ENCODE assay signal across 24 cellular contexts in the genomic region with DNA sequence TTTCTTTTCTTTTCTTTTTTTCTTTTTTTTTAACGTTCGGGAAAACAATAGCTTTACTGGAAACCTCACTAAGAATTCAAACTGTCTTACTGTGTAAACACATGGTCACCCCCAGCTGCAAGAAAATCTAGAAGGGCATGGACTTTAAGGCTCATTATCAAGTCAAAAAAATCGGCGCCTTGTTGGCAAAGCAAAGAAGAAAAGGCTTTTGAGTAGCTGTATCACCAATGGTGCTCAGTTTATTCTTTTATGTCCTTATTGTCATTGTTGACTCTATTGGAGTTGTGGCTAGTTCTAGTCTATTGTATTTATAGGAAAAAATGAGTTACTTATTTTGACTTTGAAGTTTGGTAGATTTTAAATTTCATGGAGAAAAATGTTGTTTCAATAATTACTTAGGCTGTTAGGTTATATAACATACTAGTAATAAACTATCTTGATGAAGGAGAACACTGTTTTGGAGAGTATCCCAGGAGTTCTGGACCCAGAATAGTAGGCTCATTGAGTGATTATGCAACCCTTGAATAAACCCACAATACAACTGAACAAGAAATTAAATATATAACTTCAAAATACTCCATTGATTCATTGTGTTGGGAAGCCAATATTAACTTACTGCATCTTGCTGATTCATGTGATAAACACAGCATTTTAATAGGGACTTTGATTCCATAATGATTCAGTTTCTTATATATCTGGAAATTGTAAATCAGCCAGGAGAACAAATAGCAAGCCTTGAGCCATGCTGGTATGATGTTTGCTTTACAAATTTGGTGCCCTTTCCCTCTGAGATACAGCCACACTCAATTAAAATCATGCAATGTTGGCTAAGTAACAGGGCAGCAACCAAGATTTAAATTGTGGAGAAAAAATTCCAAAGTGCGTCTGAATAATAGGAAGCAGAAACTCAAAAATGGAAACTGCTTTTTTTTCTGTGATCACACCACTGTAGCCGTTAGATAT. TPM values are rescaled to one million over a fixed set of nuclear protein-coding genes. Genes with fewer than 3 reads are reported as not detected.
A peak's percentile ranks its signal among the peaks of the same experiment; 100 is the strongest.
DNase-seq lines count a peak whose midpoint lies in the region; ATAC-seq, FAIRE-seq and TF ChIP-seq lines count a peak whose summit lies in the region.
"Had no signal": no experiment of that assay in that cellular context is flagged by ENCODE, and none has a peak within 500 bp of the region (broad histone marks: within the 10 kb centered on the region; RNA-seq: fewer than 3 reads in every experiment).

No MANE protein-coding gene starts in this region.

- H3K4me3 ChIP-seq in left ventricle myocardium inferior, result no peak overlapping the region
- no peak overlapping the region for H3K4me3 ChIP-seq in left lung
- no peak overlapping the region for H3K4me3 ChIP-seq in kidney (ENCODE audit: low read length in 2 of 2)
- H3K4me3 ChIP-seq: gastrocnemius medialis, uterus had no signal

- H3K27me3 ChIP-seq in left ventricle myocardium inferior (ENCODE audit: low read depth) (no peaks in the 10 kb centered on the region), left lung (no peaks in the 10 kb centered on the region)
- H3K27me3 ChIP-seq: gastrocnemius medialis, uterus had no signal

- H3K9ac ChIP-seq in kidney (ENCODE audit: low read length in 2 of 2), result no peak overlapping the region

- H3K4me1 ChIP-seq in left ventricle myocardium inferior (peaks cover 13% of the 10 kb centered on the region), left lung (peaks cover 3 to 6% of the 10 kb centered on the region in 2 donors), kidney (ENCODE audit: control insufficient read depth in 1 of 2, insufficient read depth in 1 of 2, low read depth in 1 of 2, low read length in 2 of 2) (no peaks in the 10 kb centered on the region)
- H3K4me1 ChIP-seq: uterus had no signal

- H3K27ac ChIP-seq in left ventricle myocardium inferior (replicated peaks), result peak overlapping the region; percentile 74
- no peak overlapping the region for H3K27ac ChIP-seq in left lung
- peak overlapping the region; percentile 22 for H3K27ac ChIP-seq in temporal lobe (ENCODE audit: low read depth, low read length)
- H3K27ac ChIP-seq in kidney (ENCODE audit: low read depth in 2 of 2, low read length in 2 of 2), result no peak overlapping the region
- H3K27ac ChIP-seq: C4-2B, gastrocnemius medialis, HL-60, uterus had no signal

- H3K9me3 ChIP-seq in left ventricle myocardium inferior (replicated peaks), result peaks cover 18% of the 10 kb centered on the region
- peaks cover 0 to 4% of the 10 kb centered on the region in 2 donors for H3K9me3 ChIP-seq in left lung
- H3K9me3 ChIP-seq in kidney (ENCODE audit: control insufficient read depth in 1 of 2, low read length in 2 of 2), result no peaks in the 10 kb centered on the region
- H3K9me3 ChIP-seq: gastrocnemius medialis, uterus had no signal

- FAIRE-seq in colon (lab: Jason Lieb, UNC) (peak; percentile 47), kidney (lab: Jason Lieb, UNC) (no peak)
- FAIRE-seq: A204.1, RCC 7860 had no signal

- no peak for TF ChIP-seq CTCF in left ventricle myocardium inferior (IDR thresholded peaks at IDR 0.05; ENCODE audit: borderline replicate concordance)
- TF ChIP-seq CTCF in left lung (IDR thresholded peaks at IDR 0.05), result no peak
- TF ChIP-seq CTCF in kidney (IDR thresholded peaks at IDR 0.05; ENCODE audit: borderline replicate concordance, extremely low read depth, insufficient read depth), result no peak

- intact Hi-C loops in left ventricle myocardium inferior (cut with micrococcal nuclease) (no loop called here), cardiac septum (cut with DNase I) (no loop called here), left lung (cut with DNase I) (no loop called here), kidney (cut with DNase I) (no loop called here)

- DNase-seq in left ventricle myocardium inferior (no peak), cardiac septum (ENCODE audit: low spot score) (no peak), left lung (no peak), NCI-H1092 treated with DMSO at 0.1 percent for 48 hours (lab: John Stamatoyannopoulos, UW) (no peak), kidney (no peak)
- DNase-seq: activated CD8-positive, alpha-beta T cell treated with anti-CD3 and anti-CD28 coated beads for 36 hours; activated T-cell treated with anti-CD3 and anti-CD28 coated beads, Interleukin-2, amount 50 U/mL, for 4 hours; central memory CD4-positive, alpha-beta T cell; DMS53; endodermal cell; gastrocnemius medialis; GOT3; NCI-H1105 treated with DMSO at 0.1 percent for 48 hours; NCI-H748 treated with DMSO at 0.1 percent for 48 hours; SW 1271; uterus had no signal

- H3K36me3 ChIP-seq in left ventricle myocardium inferior (no peaks in the 10 kb centered on the region), left lung (no peaks in the 10 kb centered on the region), kidney (ENCODE audit: control insufficient read depth in 1 of 2, insufficient read depth in 2 of 2, low read length in 2 of 2) (no peaks in the 10 kb centered on the region)
- H3K36me3 ChIP-seq: gastrocnemius medialis had no signal

- peak; percentile 81 for ATAC-seq in left lung
- ATAC-seq in HG03342 (IDR thresholded peaks at IDR 0.05; ENCODE audit: unreplicated experiment), result no peak
- ATAC-seq: activated CD8-positive, alpha-beta T cell treated with anti-CD3 and anti-CD28 coated beads for 36 hours; activated T-cell treated with anti-CD3 and anti-CD28 coated beads, Interleukin-2, amount 50 U/mL, for 4 hours; gastrocnemius medialis; natural killer cell treated with Interleukin-12 subunit alpha and Interleukin-12 subunit beta and Interleukin-15 and Interleukin-18, amount 100 ng/mL, for 72 hours had no signal

RNA-seq across cellular contexts. Expression of gene GOLIM4, which starts 27.8 kb away (rescaled TPM):
- total RNA-seq in left ventricle myocardium inferior (74.8 TPM), cardiac septum (88.8 TPM), left lung (10 to 100 TPM; 40.6 to 41.3 TPM), temporal lobe (16.0 TPM), kidney (29.9 TPM)
- polyA plus RNA-seq in kidney (ENCODE audit: insufficient read depth, low read depth, low replicate concordance), result 15.5 TPM

Comparison
In these comparisons a context has a peak if more than half of its experiments do, and no peak if none do; other contexts are left out.
1. H3K27ac ChIP-seq: peak in left ventricle myocardium inferior (single experiment) and temporal lobe (single experiment); none in left lung (0 of 2) and kidney (0 of 2).